Comparison of ENCODE assay signal across 11 cellular contexts in the genomic region with DNA sequence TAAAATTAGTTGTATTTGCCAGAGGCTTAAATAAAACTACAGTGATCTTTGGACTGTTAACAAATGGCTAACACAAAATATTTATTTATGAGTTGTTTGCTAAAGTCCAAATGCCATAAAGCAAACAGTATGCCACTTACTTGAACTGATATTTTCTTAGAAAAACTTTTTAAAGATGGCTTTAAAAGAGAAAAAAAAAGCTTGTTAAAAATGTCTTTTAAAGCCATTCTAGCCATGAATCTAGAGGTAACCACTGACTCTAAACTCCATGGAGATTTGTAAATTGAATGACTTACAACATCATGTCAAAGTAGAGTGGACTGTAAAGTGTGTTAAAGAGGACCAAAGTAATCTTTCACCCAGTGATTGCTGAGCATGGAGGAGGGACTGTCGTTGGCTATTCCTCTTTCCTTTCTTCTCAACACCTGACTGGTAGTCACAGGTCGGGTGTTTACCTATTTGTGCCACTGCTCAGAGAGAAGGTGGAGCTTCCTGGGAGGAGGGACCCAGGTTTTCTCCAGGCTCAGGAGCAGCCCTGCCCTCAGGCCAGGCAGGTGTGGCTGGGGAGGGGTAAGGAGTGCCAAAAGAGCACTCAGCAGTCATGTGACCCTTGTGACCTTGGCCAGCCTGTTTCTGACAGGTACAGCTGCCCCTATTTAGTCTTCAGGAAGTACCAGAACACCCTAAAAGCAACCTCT.
DNase-seq lines count a peak whose midpoint lies in the region; ATAC-seq and TF ChIP-seq lines count a peak whose summit lies in the region.
"Had no signal": no experiment of that assay in that cellular context is flagged by ENCODE, and none has a peak within 500 bp of the region (broad histone marks: within the 10 kb centered on the region; RNA-seq: fewer than 3 reads in every experiment).

No MANE protein-coding gene starts in this region.

- no TSS peak for BruUV-seq in HCT116 (replicated peaks; lab: Mats Ljungman, UMichigan)

- no peaks in the 10 kb centered on the region for H3K4me1 Mint-ChIP-seq in mesothelial cell of epicardium

- no peak overlapping the region for H4K8ac ChIP-seq in trophoblast cell (ENCODE audit: low read depth, low read length)

- H2AK5ac ChIP-seq in trophoblast cell (ENCODE audit: low read length): no peak overlapping the region

- DNase-seq in HCT116 (ENCODE audit: low read depth, low spot score): peak; percentile 42
- DNase-seq in NCI-H2196 (lab: John Stamatoyannopoulos, UW; ENCODE audit: unreplicated experiment): peak; percentile 87
- peak; percentile 85 for DNase-seq in epithelial cell of esophagus (ENCODE audit: low read depth)
- DNase-seq in trophoblast cell: peak; percentile 80 to 87
- DNase-seq in mesothelial cell of epicardium (ENCODE audit: low spot score in 2 of 2, unreplicated experiment in 2 of 2): no peak
- no peak for DNase-seq in NCI-H82 (lab: John Stamatoyannopoulos, UW)
- DNase-seq: activated CD4-positive, alpha-beta T cell treated with anti-CD3 and anti-CD28 coated beads for 48 hours; DMS 273 treated with DMSO at 0.1 percent for 48 hours; stimulated activated CD4-positive, alpha-beta T cell treated with anti-CD3 and anti-CD28 coated beads, Interleukin-2, amount 100 ng/mL, for 48 hours had no signal

- H3K4me2 ChIP-seq in HCT116 (ENCODE audit: low read length) (peak overlapping the region; percentile 36), trophoblast cell (ENCODE audit: low read length) (no peak overlapping the region)

- no peaks in the 10 kb centered on the region for H3K36me3 Mint-ChIP-seq in mesothelial cell of epicardium

- CTCF ChIA-PET in HCT116 (lab: Charles Lee): interaction anchor here (0.6 kb wide), 1 partner anchor 53 kb away, joined by 3 read pairs; no protein-coding TSS in a partner anchor

- no peak overlapping the region for H3K27ac Mint-ChIP-seq in mesothelial cell of epicardium

- no peaks in the 10 kb centered on the region for H3K9me3 ChIP-seq in HCT116 (ENCODE audit: control insufficient read depth in 1 of 2, insufficient read depth in 1 of 2, low read depth in 1 of 2, low read length in 2 of 2)
- H3K9me3 ChIP-seq in trophoblast cell (ENCODE audit: insufficient read depth, low read depth, low read length): no peaks in the 10 kb centered on the region

- H3K4me3 Mint-ChIP-seq in mesothelial cell of epicardium: no peak overlapping the region

- H3K9me3 Mint-ChIP-seq in mesothelial cell of epicardium: no peaks in the 10 kb centered on the region

- H3K4me3 ChIP-seq in HCT116 (replicated peaks in 1 of 2; ENCODE audit: low read depth in 1 of 2, low read length in 2 of 2) (no peak overlapping the region), epithelial cell of esophagus (ENCODE audit: low read length) (no peak overlapping the region), trophoblast cell (ENCODE audit: low read depth, low read length) (no peak overlapping the region)

- H3K9me2 ChIP-seq in HCT116 (ENCODE audit: insufficient read depth): no peaks in the 10 kb centered on the region

- RAD21 ChIA-PET in HCT116 (lab: Charles Lee; ENCODE audit: low non-redundant PET in 1 of 2, low total read pairs in 2 of 2, uncharacterized antibody in 2 of 2, unreplicated experiment in 2 of 2): no interaction called here

- POLR2A ChIA-PET in HCT116 (lab: Charles Lee): interaction anchor here (1.1 to 1.3 kb wide), 2 partner anchors 14 to 38 kb away, joined by 3 to 4 read pairs; no protein-coding TSS in a partner anchor

- TF ChIP-seq POLR2A in HCT116 (IDR thresholded peaks at IDR 0.05; ENCODE audit: borderline replicate concordance, extremely low read depth, insufficient read depth, insufficient read length): no peak

- WGBS in trophoblast cell (ENCODE audit: extremely low coverage, insufficient coverage, insufficient read length): no CpG with 5 or more reads among the region's 2 CpGs

- no peak overlapping the region for H2BK12ac ChIP-seq in trophoblast cell (ENCODE audit: low read length)

- no peak for TF ChIP-seq RAD21 in HCT116 (IDR thresholded peaks at IDR 0.05; ENCODE audit: low read depth)

- H3K4me1 ChIP-seq in HCT116 (ENCODE audit: control insufficient read depth in 1 of 2, insufficient read depth in 2 of 2, low read length in 2 of 2) (peaks cover 11 to 20% of the 10 kb centered on the region in 2 experiments), trophoblast cell (ENCODE audit: control insufficient read depth in 1 of 2, insufficient read depth in 2 of 2, low read length in 2 of 2) (peaks cover 0 to 3% of the 10 kb centered on the region in 2 experiments)

- H3K27me3 Mint-ChIP-seq in mesothelial cell of epicardium (ENCODE audit: low read depth): no peaks in the 10 kb centered on the region

- H4K91ac ChIP-seq in trophoblast cell (ENCODE audit: low read depth, low read length): no peak overlapping the region

- 0 out of 2 replicates have a peak overlapping the region, but pooled peaks have one; percentile 29 for H3K27ac ChIP-seq in HCT116 (ENCODE audit: low read depth, low read length)
- H3K27ac ChIP-seq in trophoblast cell (ENCODE audit: low read depth, low read length): no peak overlapping the region

- H2AFZ ChIP-seq in HCT116 (ENCODE audit: low read depth, low read length, poor library complexity, severe bottlenecking) (no peak overlapping the region), trophoblast cell (ENCODE audit: insufficient read depth, low read length, poor library complexity) (no peak overlapping the region)

- H3K4ac ChIP-seq in trophoblast cell (ENCODE audit: low read depth, low read length): no peak overlapping the region

- no peak overlapping the region for H2BK5ac ChIP-seq in trophoblast cell (ENCODE audit: low read depth, low read length, poor library complexity)

- H3K79me2 ChIP-seq in HCT116 (ENCODE audit: insufficient read depth, low read length) (no peaks in the 10 kb centered on the region), trophoblast cell (ENCODE audit: control insufficient read depth, insufficient read depth, low read length, poor library complexity) (no peaks in the 10 kb centered on the region)

- no peak overlapping the region for H3K23ac ChIP-seq in trophoblast cell (ENCODE audit: low read length)

- no peak overlapping the region for H3K14ac ChIP-seq in trophoblast cell (ENCODE audit: low read length)

- TF ChIP-seq CTCF in HCT116 (IDR thresholded peaks at IDR 0.05 in 2 of 3, conservative IDR thresholded peaks at IDR 0.05 in 1 of 3; ENCODE audit: borderline replicate concordance in 1 of 3, insufficient read depth in 1 of 3, low read depth in 2 of 3, low read length in 2 of 3) (no peak), epithelial cell of esophagus (IDR thresholded peaks at IDR 0.05; ENCODE audit: insufficient read depth, low read depth, low read length, missing control alignments) (no peak), mesothelial cell of epicardium (IDR thresholded peaks at IDR 0.05; ENCODE audit: unreplicated experiment) (no peak)

- H4K20me1 ChIP-seq in HCT116 (ENCODE audit: insufficient read depth): no peaks in the 10 kb centered on the region

- H3K79me1 ChIP-seq in trophoblast cell (ENCODE audit: low read length): peaks cover 1% of the 10 kb centered on the region

- peak; percentile 99 for ATAC-seq in HCT116
- ATAC-seq in GM19452 (IDR thresholded peaks at IDR 0.05; ENCODE audit: unreplicated experiment): no peak
- no peak for ATAC-seq in HG02970 (IDR thresholded peaks at IDR 0.05; ENCODE audit: low FRiP score, unreplicated experiment)

- H3K9ac ChIP-seq in HCT116 (ENCODE audit: low read length) (no peak overlapping the region), trophoblast cell (ENCODE audit: low read length) (no peak overlapping the region)

- H3K27me3 ChIP-seq in HCT116 (ENCODE audit: insufficient read depth, low read length) (no peaks in the 10 kb centered on the region), trophoblast cell (ENCODE audit: insufficient read depth, low read length) (no peaks in the 10 kb centered on the region)

- no peak overlapping the region for H3K18ac ChIP-seq in trophoblast cell (ENCODE audit: low read length)

- intact Hi-C loops in HCT116 (cut with micrococcal nuclease): no loop called here

- H4K12ac ChIP-seq in trophoblast cell (ENCODE audit: low read depth, low read length): no peak overlapping the region

- H2BK120ac ChIP-seq in trophoblast cell (ENCODE audit: insufficient read depth, low read length, poor library complexity): no peak overlapping the region

- H3K36me3 ChIP-seq in HCT116 (ENCODE audit: control insufficient read depth in 1 of 2, insufficient read depth in 2 of 2, low read length in 2 of 2) (no peaks in the 10 kb centered on the region), trophoblast cell (ENCODE audit: control insufficient read depth in 1 of 2, insufficient read depth in 2 of 2, low read length in 2 of 2) (no peaks in the 10 kb centered on the region)

TF ChIP-seq in HCT116, 20 proteins besides CTCF, POLR2A, EP300 and RAD21 (continues in another document):
- TF ChIP-seq FOSL1 (IDR thresholded peaks at IDR 0.05; ENCODE audit: low read depth): no peak
- no peak for TF ChIP-seq EZH2phosphoT487 (IDR thresholded peaks at IDR 0.05; ENCODE audit: borderline replicate concordance)
- TF ChIP-seq POLR2AphosphoS5 (IDR thresholded peaks at IDR 0.05; ENCODE audit: low read depth, low read length): peak; percentile 47
- TF ChIP-seq TCF7L2 (IDR thresholded peaks at IDR 0.05; ENCODE audit: borderline replicate concordance, extremely low read depth, insufficient read depth, insufficient read length): no peak
- no peak for TF ChIP-seq EZH2 (IDR thresholded peaks at IDR 0.05)
- TF ChIP-seq SRF (IDR thresholded peaks at IDR 0.05; ENCODE audit: low read depth): no peak
- TF ChIP-seq ZNF274 (IDR thresholded peaks at IDR 0.05; ENCODE audit: low read depth, low read length): no peak
- 0 out of 2 replicates have a peak, but pooled peaks have one; percentile 13 for TF ChIP-seq SP1 (IDR thresholded peaks at IDR 0.05; ENCODE audit: low read depth)
- no peak for TF ChIP-seq ZFX (IDR thresholded peaks at IDR 0.05)
- TF ChIP-seq CEBPB (IDR thresholded peaks at IDR 0.05; ENCODE audit: low read depth): no peak
- no peak for TF ChIP-seq ELF1 (IDR thresholded peaks at IDR 0.05; ENCODE audit: borderline replicate concordance, low read depth)
- TF ChIP-seq EGR1 (IDR thresholded peaks at IDR 0.05; ENCODE audit: low read depth): no peak
- TF ChIP-seq, protein P1, sequence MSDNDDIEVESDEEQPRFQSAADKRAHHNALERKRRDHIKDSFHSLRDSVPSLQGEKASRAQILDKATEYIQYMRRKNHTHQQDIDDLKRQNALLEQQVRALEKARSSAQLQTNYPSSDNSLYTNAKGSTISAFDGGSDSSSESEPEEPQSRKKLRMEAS (IDR thresholded peaks at IDR 0.05): no peak
- TF ChIP-seq, protein P2, sequence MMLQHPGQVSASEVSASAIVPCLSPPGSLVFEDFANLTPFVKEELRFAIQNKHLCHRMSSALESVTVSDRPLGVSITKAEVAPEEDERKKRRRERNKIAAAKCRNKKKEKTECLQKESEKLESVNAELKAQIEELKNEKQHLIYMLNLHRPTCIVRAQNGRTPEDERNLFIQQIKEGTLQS (IDR thresholded peaks at IDR 0.05): no peak

Comparison
In these comparisons a context has a peak if more than half of its experiments do, and no peak if none do; other contexts are left out.
1. DNase-seq: peak in HCT116 (single experiment), NCI-H2196 (single experiment), epithelial cell of esophagus (single experiment) and trophoblast cell (2 of 2); none in mesothelial cell of epicardium (0 of 2) and NCI-H82 (single experiment).